Comparison of ENCODE assay signal across 9 cellular contexts in genomic region chr15:31605467-31605931, GRCh38.
A peak's percentile ranks its signal among the peaks of the same experiment; 100 is the strongest.
DNase-seq lines count a peak whose midpoint lies in the region; ATAC-seq, FAIRE-seq and TF ChIP-seq lines count a peak whose summit lies in the region.
"Had no signal": no experiment of that assay in that cellular context is flagged by ENCODE, and none has a peak within 500 bp of the region (broad histone marks: within the 10 kb centered on the region; RNA-seq: fewer than 3 reads in every experiment).

No MANE protein-coding gene starts in this region.

- H3K27ac ChIP-seq in cingulate gyrus (ENCODE audit: low read depth, low read length), result peak overlapping the region; percentile 80
- no peak overlapping the region for H3K27ac ChIP-seq in mesenchymal stem cell (ENCODE audit: low read length, poor library complexity, severe bottlenecking)
- no peak overlapping the region for H3K27ac ChIP-seq in transverse colon

- H2BK12ac ChIP-seq in mesenchymal stem cell (ENCODE audit: low read length in 2 of 2), result no peak overlapping the region

- H3K27me3 ChIP-seq in Loucy (ENCODE audit: insufficient read depth, low read length, poor library complexity, severe bottlenecking) (no peaks in the 10 kb centered on the region), mesenchymal stem cell (ENCODE audit: control insufficient read depth in 1 of 2, insufficient read depth in 1 of 2, low read length in 2 of 2) (no peaks in the 10 kb centered on the region), transverse colon (no peaks in the 10 kb centered on the region)

- H4K91ac ChIP-seq in mesenchymal stem cell (ENCODE audit: low read length), result no peak overlapping the region

- DNase-seq in D721Med (ENCODE audit: insufficient read length, low spot score) (no peak), mesenchymal stem cell (peak; percentile 45), NCI-H187 (lab: John Stamatoyannopoulos, UW) (no peak), transverse colon (no peak), NCI-H2196 (lab: John Stamatoyannopoulos, UW; ENCODE audit: unreplicated experiment) (no peak)

- TF ChIP-seq EP300 in transverse colon (IDR thresholded peaks at IDR 0.05; ENCODE audit: low read depth), result no peak

- no peak overlapping the region for H3K14ac ChIP-seq in mesenchymal stem cell (ENCODE audit: low read length in 2 of 2)

- H2BK120ac ChIP-seq in mesenchymal stem cell (ENCODE audit: low read depth, low read length), result no peak overlapping the region

- H3K4ac ChIP-seq in mesenchymal stem cell (ENCODE audit: low read depth in 1 of 2, low read length in 2 of 2), result no peak overlapping the region

- H4K8ac ChIP-seq in mesenchymal stem cell (ENCODE audit: low read length), result no peak overlapping the region

- H2BK15ac ChIP-seq in mesenchymal stem cell (ENCODE audit: low read depth, poor library complexity, severe bottlenecking), result no peak overlapping the region

- H4K20me1 ChIP-seq in Loucy (ENCODE audit: insufficient read depth, low read length, poor library complexity, severe bottlenecking), result no peaks in the 10 kb centered on the region

- no peaks in the 10 kb centered on the region for H3F3A ChIP-seq in Loucy (ENCODE audit: low read depth)

- no peak overlapping the region for H2AK5ac ChIP-seq in mesenchymal stem cell (ENCODE audit: low read length, severe bottlenecking)

- FAIRE-seq in D721Med (lab: Jason Lieb, UNC), result no peak

- H3K9me3 ChIP-seq in Loucy (ENCODE audit: insufficient read depth, low read depth, low read length) (no peaks in the 10 kb centered on the region), mesenchymal stem cell (ENCODE audit: control insufficient read depth, low read length) (no peaks in the 10 kb centered on the region), transverse colon (no peaks in the 10 kb centered on the region)
- H3K9me3 ChIP-seq: HAP-1 had no signal

- H3K9ac ChIP-seq in Loucy (ENCODE audit: low read depth, low read length, poor library complexity, severe bottlenecking) (no peak overlapping the region), mesenchymal stem cell (ENCODE audit: low read length) (no peak overlapping the region)

- in situ Hi-C loops in transverse colon (cut with MboI; ENCODE audit: low pct_ligation_motif_present in 1 of 4, low pct_unique_long_range_greater_than_20kb in 1 of 4, low sequenced_read_pairs in 3 of 4), result no loop called here

- H3K4me1 ChIP-seq in Loucy (ENCODE audit: insufficient read depth, low read length, poor library complexity, severe bottlenecking), result no peaks in the 10 kb centered on the region
- peaks cover 2% of the 10 kb centered on the region for H3K4me1 ChIP-seq in mesenchymal stem cell (ENCODE audit: control insufficient read depth, insufficient read depth, low read depth, low read length)
- no peaks in the 10 kb centered on the region for H3K4me1 ChIP-seq in transverse colon
- H3K4me1 ChIP-seq: HAP-1 had no signal

- no peak overlapping the region for H3K18ac ChIP-seq in mesenchymal stem cell (ENCODE audit: low read depth in 1 of 2, low read length in 2 of 2)

- no peak overlapping the region for H2BK5ac ChIP-seq in mesenchymal stem cell (ENCODE audit: low read depth, low read length, poor library complexity, severe bottlenecking)

- WGBS in mesenchymal stem cell, result 56% methylated on average over 9 of the region's 9 CpGs
- 74% methylated on average over 9 of the region's 9 CpGs; no CpG with 5 or more reads in 1 of the 2 donors for WGBS in transverse colon (ENCODE audit: low coverage in 1 of 2), 2 donors

- H3K4me3 ChIP-seq in Loucy (ENCODE audit: low read length, poor library complexity, severe bottlenecking) (no peak overlapping the region), mesenchymal stem cell (ENCODE audit: insufficient read depth in 1 of 2, low read depth in 1 of 2, low read length in 2 of 2) (no peak overlapping the region), transverse colon (no peak overlapping the region)
- H3K4me3 ChIP-seq: HAP-1 had no signal

- intact Hi-C loops in transverse colon (cut with DNase I; ENCODE audit: low total_unique reads), result no loop called here

- no peaks in the 10 kb centered on the region for H3K79me2 ChIP-seq in Loucy (ENCODE audit: insufficient read depth, low read length)

- no peaks in the 10 kb centered on the region for H3K79me1 ChIP-seq in mesenchymal stem cell (replicated peaks; ENCODE audit: low read length, poor library complexity, severe bottlenecking)

- H3K9me2 ChIP-seq in Loucy (replicated peaks; ENCODE audit: low read depth, low read length), result no peaks in the 10 kb centered on the region

- H2AFZ ChIP-seq in Loucy (ENCODE audit: low read length) (no peak overlapping the region), mesenchymal stem cell (ENCODE audit: low read depth, low read length) (no peak overlapping the region)

- no peak overlapping the region for H3K23ac ChIP-seq in mesenchymal stem cell (ENCODE audit: low read length in 2 of 2)

- no peak overlapping the region for H3K4me2 ChIP-seq in Loucy (ENCODE audit: low read depth, low read length, poor library complexity, severe bottlenecking)
- no peak overlapping the region for H3K4me2 ChIP-seq in mesenchymal stem cell (ENCODE audit: low read length, poor library complexity, severe bottlenecking)

- peak; percentile 20 for TF ChIP-seq CTCF in D721Med (IDR thresholded peaks at IDR 0.05; ENCODE audit: insufficient read depth, missing control alignments)
- TF ChIP-seq CTCF in Loucy (conservative IDR thresholded peaks at IDR 0.05; ENCODE audit: low read length), result peak; percentile 55
- no peak for TF ChIP-seq CTCF in transverse colon (IDR thresholded peaks at IDR 0.05)

- no peak for TF ChIP-seq POLR2A in transverse colon (IDR thresholded peaks at IDR 0.05)

- no peaks in the 10 kb centered on the region for H3K36me3 ChIP-seq in Loucy (ENCODE audit: insufficient read depth, low read length)
- H3K36me3 ChIP-seq in mesenchymal stem cell (ENCODE audit: control insufficient read depth in 1 of 2, insufficient read depth in 2 of 2, low read depth in 1 of 2, low read length in 2 of 2), result no peaks in the 10 kb centered on the region
- H3K36me3 ChIP-seq in transverse colon, result no peaks in the 10 kb centered on the region
- H3K36me3 ChIP-seq: HAP-1 had no signal

- no peak for ATAC-seq in GM21360 (IDR thresholded peaks at IDR 0.05; ENCODE audit: unreplicated experiment)

Comparison
In these comparisons a context has a peak if more than half of its experiments do, and no peak if none do; other contexts are left out.
1. CTCF ChIP-seq: peak in D721Med (single experiment) and Loucy (single experiment); none in transverse colon (0 of 5).